ENCODE assay signal across 2 cellular contexts in the genomic region with DNA sequence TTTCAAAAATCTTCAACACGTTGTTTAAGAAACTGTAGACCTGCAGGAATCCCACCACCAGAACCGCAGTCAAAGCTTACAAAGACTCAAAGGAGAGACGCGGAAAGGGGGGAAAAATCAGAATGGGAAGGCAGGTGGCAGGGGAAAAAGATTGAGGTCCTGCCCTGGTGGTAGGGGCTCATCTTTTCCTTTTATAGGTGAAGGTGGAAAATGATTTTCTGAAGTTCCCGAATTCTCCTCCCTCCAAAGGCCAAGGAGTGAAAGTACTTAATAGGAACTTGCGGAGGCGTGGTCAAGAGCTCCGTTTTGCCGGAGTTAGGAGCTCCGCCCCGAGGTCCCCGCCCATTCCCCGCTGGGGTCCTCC.
TF ChIP-seq lines count a peak whose summit lies in the region.

No MANE protein-coding gene starts in this region.

TF ChIP-seq in GM23338, 12 proteins besides CTCF, POLR2A, EP300 and RAD21 (continues in another document):
- TF ChIP-seq NANOG (IDR thresholded peaks at IDR 0.05; ENCODE audit: borderline replicate concordance) = no peak
- TF ChIP-seq, protein P1, sequence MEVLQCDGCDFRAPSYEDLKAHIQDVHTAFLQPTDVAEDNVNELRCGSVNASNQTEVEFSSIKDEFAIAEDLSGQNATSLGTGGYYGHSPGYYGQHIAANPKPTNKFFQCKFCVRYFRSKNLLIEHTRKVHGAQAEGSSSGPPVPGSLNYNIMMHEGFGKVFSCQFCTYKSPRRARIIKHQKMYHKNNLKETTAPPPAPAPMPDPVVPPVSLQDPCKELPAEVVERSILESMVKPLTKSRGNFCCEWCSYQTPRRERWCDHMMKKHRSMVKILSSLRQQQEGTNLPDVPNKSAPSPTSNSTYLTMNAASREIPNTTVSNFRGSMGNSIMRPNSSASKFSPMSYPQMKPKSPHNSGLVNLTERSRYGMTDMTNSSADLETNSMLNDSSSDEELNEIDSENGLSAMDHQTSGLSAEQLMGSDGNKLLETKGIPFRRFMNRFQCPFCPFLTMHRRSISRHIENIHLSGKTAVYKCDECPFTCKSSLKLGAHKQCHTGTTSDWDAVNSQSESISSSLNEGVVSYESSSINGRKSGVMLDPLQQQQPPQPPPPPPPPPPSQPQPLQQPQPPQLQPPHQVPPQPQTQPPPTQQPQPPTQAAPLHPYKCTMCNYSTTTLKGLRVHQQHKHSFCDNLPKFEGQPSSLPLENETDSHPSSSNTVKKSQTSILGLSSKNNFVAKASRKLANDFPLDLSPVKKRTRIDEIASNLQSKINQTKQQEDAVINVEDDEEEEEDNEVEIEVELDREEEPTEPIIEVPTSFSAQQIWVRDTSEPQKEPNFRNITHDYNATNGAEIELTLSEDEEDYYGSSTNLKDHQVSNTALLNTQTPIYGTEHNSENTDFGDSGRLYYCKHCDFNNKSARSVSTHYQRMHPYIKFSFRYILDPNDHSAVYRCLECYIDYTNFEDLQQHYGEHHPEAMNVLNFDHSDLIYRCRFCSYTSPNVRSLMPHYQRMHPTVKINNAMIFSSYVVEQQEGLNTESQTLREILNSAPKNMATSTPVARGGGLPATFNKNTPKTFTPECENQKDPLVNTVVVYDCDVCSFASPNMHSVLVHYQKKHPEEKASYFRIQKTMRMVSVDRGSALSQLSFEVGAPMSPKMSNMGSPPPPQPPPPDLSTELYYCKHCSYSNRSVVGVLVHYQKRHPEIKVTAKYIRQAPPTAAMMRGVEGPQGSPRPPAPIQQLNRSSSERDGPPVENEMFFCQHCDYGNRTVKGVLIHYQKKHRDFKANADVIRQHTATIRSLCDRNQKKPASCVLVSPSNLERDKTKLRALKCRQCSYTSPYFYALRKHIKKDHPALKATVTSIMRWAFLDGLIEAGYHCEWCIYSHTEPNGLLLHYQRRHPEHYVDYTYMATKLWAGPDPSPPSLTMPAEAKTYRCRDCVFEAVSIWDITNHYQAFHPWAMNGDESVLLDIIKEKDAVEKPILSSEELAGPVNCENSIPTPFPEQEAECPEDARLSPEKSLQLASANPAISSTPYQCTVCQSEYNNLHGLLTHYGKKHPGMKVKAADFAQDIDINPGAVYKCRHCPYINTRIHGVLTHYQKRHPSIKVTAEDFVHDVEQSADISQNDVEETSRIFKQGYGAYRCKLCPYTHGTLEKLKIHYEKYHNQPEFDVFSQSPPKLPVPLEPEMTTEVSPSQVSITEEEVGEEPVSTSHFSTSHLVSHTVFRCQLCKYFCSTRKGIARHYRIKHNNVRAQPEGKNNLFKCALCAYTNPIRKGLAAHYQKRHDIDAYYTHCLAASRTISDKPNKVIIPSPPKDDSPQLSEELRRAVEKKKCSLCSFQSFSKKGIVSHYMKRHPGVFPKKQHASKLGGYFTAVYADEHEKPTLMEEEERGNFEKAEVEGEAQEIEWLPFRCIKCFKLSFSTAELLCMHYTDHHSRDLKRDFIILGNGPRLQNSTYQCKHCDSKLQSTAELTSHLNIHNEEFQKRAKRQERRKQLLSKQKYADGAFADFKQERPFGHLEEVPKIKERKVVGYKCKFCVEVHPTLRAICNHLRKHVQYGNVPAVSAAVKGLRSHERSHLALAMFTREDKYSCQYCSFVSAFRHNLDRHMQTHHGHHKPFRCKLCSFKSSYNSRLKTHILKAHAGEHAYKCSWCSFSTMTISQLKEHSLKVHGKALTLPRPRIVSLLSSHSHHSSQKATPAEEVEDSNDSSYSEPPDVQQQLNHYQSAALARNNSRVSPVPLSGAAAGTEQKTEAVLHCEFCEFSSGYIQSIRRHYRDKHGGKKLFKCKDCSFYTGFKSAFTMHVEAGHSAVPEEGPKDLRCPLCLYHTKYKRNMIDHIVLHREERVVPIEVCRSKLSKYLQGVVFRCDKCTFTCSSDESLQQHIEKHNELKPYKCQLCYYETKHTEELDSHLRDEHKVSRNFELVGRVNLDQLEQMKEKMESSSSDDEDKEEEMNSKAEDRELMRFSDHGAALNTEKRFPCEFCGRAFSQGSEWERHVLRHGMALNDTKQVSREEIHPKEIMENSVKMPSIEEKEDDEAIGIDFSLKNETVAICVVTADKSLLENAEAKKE (CRISPR knock-in tag; IDR thresholded peaks at IDR 0.05) = no peak
- no peak for TF ChIP-seq EZH2phosphoT487 (IDR thresholded peaks at IDR 0.05; ENCODE audit: unreplicated experiment)
- no peak for TF ChIP-seq JUNB (IDR thresholded peaks at IDR 0.05; ENCODE audit: unreplicated experiment)
- no peak for TF ChIP-seq STAT1 (IDR thresholded peaks at IDR 0.05; ENCODE audit: unreplicated experiment)
- no peak for TF ChIP-seq ZNF114 (CRISPR knock-in tag; IDR thresholded peaks at IDR 0.05)
- TF ChIP-seq, protein P2, sequence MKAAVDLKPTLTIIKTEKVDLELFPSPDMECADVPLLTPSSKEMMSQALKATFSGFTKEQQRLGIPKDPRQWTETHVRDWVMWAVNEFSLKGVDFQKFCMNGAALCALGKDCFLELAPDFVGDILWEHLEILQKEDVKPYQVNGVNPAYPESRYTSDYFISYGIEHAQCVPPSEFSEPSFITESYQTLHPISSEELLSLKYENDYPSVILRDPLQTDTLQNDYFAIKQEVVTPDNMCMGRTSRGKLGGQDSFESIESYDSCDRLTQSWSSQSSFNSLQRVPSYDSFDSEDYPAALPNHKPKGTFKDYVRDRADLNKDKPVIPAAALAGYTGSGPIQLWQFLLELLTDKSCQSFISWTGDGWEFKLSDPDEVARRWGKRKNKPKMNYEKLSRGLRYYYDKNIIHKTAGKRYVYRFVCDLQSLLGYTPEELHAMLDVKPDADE (IDR thresholded peaks at IDR 0.05) = no peak; the same call in 1 of the 2 replicates
- no peak for TF ChIP-seq CREB1 (CRISPR knock-in tag; IDR thresholded peaks at IDR 0.05; ENCODE audit: low read depth)
- TF ChIP-seq, protein P3, sequence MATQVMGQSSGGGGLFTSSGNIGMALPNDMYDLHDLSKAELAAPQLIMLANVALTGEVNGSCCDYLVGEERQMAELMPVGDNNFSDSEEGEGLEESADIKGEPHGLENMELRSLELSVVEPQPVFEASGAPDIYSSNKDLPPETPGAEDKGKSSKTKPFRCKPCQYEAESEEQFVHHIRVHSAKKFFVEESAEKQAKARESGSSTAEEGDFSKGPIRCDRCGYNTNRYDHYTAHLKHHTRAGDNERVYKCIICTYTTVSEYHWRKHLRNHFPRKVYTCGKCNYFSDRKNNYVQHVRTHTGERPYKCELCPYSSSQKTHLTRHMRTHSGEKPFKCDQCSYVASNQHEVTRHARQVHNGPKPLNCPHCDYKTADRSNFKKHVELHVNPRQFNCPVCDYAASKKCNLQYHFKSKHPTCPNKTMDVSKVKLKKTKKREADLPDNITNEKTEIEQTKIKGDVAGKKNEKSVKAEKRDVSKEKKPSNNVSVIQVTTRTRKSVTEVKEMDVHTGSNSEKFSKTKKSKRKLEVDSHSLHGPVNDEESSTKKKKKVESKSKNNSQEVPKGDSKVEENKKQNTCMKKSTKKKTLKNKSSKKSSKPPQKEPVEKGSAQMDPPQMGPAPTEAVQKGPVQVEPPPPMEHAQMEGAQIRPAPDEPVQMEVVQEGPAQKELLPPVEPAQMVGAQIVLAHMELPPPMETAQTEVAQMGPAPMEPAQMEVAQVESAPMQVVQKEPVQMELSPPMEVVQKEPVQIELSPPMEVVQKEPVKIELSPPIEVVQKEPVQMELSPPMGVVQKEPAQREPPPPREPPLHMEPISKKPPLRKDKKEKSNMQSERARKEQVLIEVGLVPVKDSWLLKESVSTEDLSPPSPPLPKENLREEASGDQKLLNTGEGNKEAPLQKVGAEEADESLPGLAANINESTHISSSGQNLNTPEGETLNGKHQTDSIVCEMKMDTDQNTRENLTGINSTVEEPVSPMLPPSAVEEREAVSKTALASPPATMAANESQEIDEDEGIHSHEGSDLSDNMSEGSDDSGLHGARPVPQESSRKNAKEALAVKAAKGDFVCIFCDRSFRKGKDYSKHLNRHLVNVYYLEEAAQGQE (IDR thresholded peaks at IDR 0.05; ENCODE audit: unreplicated experiment) = no peak
- no peak for TF ChIP-seq ZNF331 (CRISPR knock-in tag; IDR thresholded peaks at IDR 0.05; ENCODE audit: low read depth)

TF ChIP-seq in GM12878, 131 proteins besides CTCF, POLR2A, EP300 and RAD21:
- no peak; the same call in 1 of the 2 replicates for TF ChIP-seq IRF4 (IDR thresholded peaks at IDR 0.05; ENCODE audit: low read depth, low read length)
- peak in 1 of 2 experiments; percentile 1; a peak in 1 of 3 replicates for TF ChIP-seq EGR1 (IDR thresholded peaks at IDR 0.05; ENCODE audit: borderline replicate concordance in 1 of 2, low read depth in 2 of 2, low read length in 2 of 2)
